Comparison of ENCODE assay signal across 9 cellular contexts in genomic region chr12:54795664-54796063, GRCh38. TPM values are rescaled to one million over a fixed set of nuclear protein-coding genes. Genes with fewer than 3 reads are reported as not detected.
"Had no signal": no experiment of that assay in that cellular context is flagged by ENCODE, and none has a peak within 500 bp of the region (broad histone marks: within the 10 kb centered on the region; RNA-seq: fewer than 3 reads in every experiment).

No MANE protein-coding gene starts in this region.

- H3K9ac ChIP-seq: GM23248 had no signal

- H3K4me1 ChIP-seq: HAP-1 had no signal

- DNase-seq: GM23248, GOT3, H7, IMR-90 had no signal

- H2AFZ ChIP-seq: GM23248 had no signal

- ATAC-seq: HCT116, K562 had no signal

- H3K9me3 ChIP-seq: HAP-1 had no signal

- H3K27ac ChIP-seq: GM23248 had no signal

- H3K4me3 ChIP-seq: GM23248, HAP-1, K562 had no signal

- H3K36me3 ChIP-seq: HAP-1 had no signal

RNA-seq across cellular contexts. Expression of gene MUCL1, which starts 58.7 kb away (rescaled TPM):
- total RNA-seq: GM23248, H4, H7, HT-29, IMR-90, K562 had no signal
- polyA plus RNA-seq: GM23248, IMR-90, K562 had no signal
